Comparison of ENCODE assay signal across 32 cellular contexts in genomic region chr17:14138649-14139048, GRCh38.
"Had no signal": no experiment of that assay in that cellular context is flagged by ENCODE, and none has a peak within 500 bp of the region (broad histone marks: within the 10 kb centered on the region; RNA-seq: fewer than 3 reads in every experiment).

No MANE protein-coding gene starts in this region.

- H3K4me3 ChIP-seq: adrenal gland, body of pancreas, esophagus squamous epithelium, gastroesophageal sphincter, heart right ventricle had no signal

- H3K9me3 ChIP-seq: adrenal gland, body of pancreas, esophagus squamous epithelium, gastroesophageal sphincter, heart right ventricle had no signal

- DNase-seq: activated B cell treated with CpG ODN at 0.5 μM for 24 hours; activated CD4-positive, alpha-beta T cell treated with anti-CD3 and anti-CD28 coated beads for 48 hours; activated CD4-positive, alpha-beta T cell treated with anti-CD3 and anti-CD28 coated beads, Interleukin-2, amount 50 U/mL, for 1 hour; activated CD4-positive, alpha-beta T cell treated with anti-CD3 and anti-CD28 coated beads, Interleukin-2, amount 50 U/mL, for 48 hours; activated CD8-positive, alpha-beta memory T cell treated with anti-CD3 and anti-CD28 coated beads for 24 hours; activated CD8-positive, alpha-beta T cell treated with anti-CD3 and anti-CD28 coated beads for 36 hours; activated gamma-delta T cell; activated naive CD4-positive, alpha-beta T cell; activated naive CD4-positive, alpha-beta T cell treated with anti-CD3 and anti-CD28 coated beads, Interleukin-2, amount 50 U/mL, for 16 hours; activated naive CD8-positive, alpha-beta T cell treated with anti-CD3 and anti-CD28 coated beads for 36 hours; activated naive CD8-positive, alpha-beta T cell treated with anti-CD3 and anti-CD28 coated beads, Interleukin-2, amount 50 U/mL, for 24 hours; activated T-cell treated with anti-CD3 and anti-CD28 coated beads, Interleukin-2, amount 50 U/mL, for 48 hours; amygdala; aorta; body of pancreas; caudate nucleus; cortex of kidney; dermis blood vessel endothelial cell; effector CD4-positive, alpha-beta T cell; effector memory CD8-positive, alpha-beta T cell; esophagus squamous epithelium; foreskin melanocyte; heart right ventricle; T-helper 2 cell had no signal

- H3K4me1 Mint-ChIP-seq: activated B cell treated with CpG ODN at 0.5 μM for 24 hours had no signal

- H3K27me3 ChIP-seq: adrenal gland, esophagus squamous epithelium, gastroesophageal sphincter, heart right ventricle had no signal

- FAIRE-seq: colon, endometrium, endothelial cell of umbilical vein had no signal

- H3K4me3 Mint-ChIP-seq: activated B cell treated with CpG ODN at 0.5 μM for 24 hours; activated CD8-positive, alpha-beta T cell treated with anti-CD3 and anti-CD28 coated beads for 36 hours; activated naive CD8-positive, alpha-beta T cell treated with anti-CD3 and anti-CD28 coated beads for 36 hours; activated naive CD8-positive, alpha-beta T cell treated with anti-CD3 and anti-CD28 coated beads, Interleukin-2, amount 50 U/mL, for 24 hours; effector memory CD8-positive, alpha-beta T cell had no signal

- H3K4me1 ChIP-seq: adrenal gland had no signal

- ATAC-seq: activated CD4-positive, CD25-positive, alpha-beta regulatory T cell treated with anti-CD3 and anti-CD28 coated beads, Interleukin-2, amount 50 U/mL, for 24 hours; activated CD8-positive, alpha-beta T cell treated with anti-CD3 and anti-CD28 coated beads for 36 hours; activated naive CD8-positive, alpha-beta T cell treated with anti-CD3 and anti-CD28 coated beads, Interleukin-2, amount 50 U/mL, for 24 hours; body of pancreas; effector memory CD8-positive, alpha-beta T cell; gastroesophageal sphincter; heart right ventricle had no signal

- H3K36me3 ChIP-seq: adrenal gland, esophagus squamous epithelium, gastroesophageal sphincter, heart right ventricle had no signal

- H3K27ac Mint-ChIP-seq: activated B cell treated with CpG ODN at 0.5 μM for 24 hours; activated CD8-positive, alpha-beta T cell treated with anti-CD3 and anti-CD28 coated beads for 36 hours; activated naive CD8-positive, alpha-beta T cell treated with anti-CD3 and anti-CD28 coated beads for 36 hours; activated naive CD8-positive, alpha-beta T cell treated with anti-CD3 and anti-CD28 coated beads, Interleukin-2, amount 50 U/mL, for 24 hours; effector memory CD8-positive, alpha-beta T cell had no signal

- H3K27me3 Mint-ChIP-seq: activated B cell treated with CpG ODN at 0.5 μM for 24 hours; activated CD8-positive, alpha-beta T cell treated with anti-CD3 and anti-CD28 coated beads for 36 hours; activated naive CD8-positive, alpha-beta T cell treated with anti-CD3 and anti-CD28 coated beads for 36 hours; activated naive CD8-positive, alpha-beta T cell treated with anti-CD3 and anti-CD28 coated beads, Interleukin-2, amount 50 U/mL, for 24 hours; effector memory CD8-positive, alpha-beta T cell had no signal

- H3K9me3 Mint-ChIP-seq: activated B cell treated with CpG ODN at 0.5 μM for 24 hours; activated CD8-positive, alpha-beta T cell treated with anti-CD3 and anti-CD28 coated beads for 36 hours; activated naive CD8-positive, alpha-beta T cell treated with anti-CD3 and anti-CD28 coated beads for 36 hours; activated naive CD8-positive, alpha-beta T cell treated with anti-CD3 and anti-CD28 coated beads, Interleukin-2, amount 50 U/mL, for 24 hours; effector memory CD8-positive, alpha-beta T cell had no signal

- H3K27ac ChIP-seq: adrenal gland, body of pancreas, epithelial cell of prostate, esophagus squamous epithelium, gastroesophageal sphincter, heart right ventricle, VCaP had no signal
